11 cellular contexts compared by ENCODE assay signal in the genomic region with DNA sequence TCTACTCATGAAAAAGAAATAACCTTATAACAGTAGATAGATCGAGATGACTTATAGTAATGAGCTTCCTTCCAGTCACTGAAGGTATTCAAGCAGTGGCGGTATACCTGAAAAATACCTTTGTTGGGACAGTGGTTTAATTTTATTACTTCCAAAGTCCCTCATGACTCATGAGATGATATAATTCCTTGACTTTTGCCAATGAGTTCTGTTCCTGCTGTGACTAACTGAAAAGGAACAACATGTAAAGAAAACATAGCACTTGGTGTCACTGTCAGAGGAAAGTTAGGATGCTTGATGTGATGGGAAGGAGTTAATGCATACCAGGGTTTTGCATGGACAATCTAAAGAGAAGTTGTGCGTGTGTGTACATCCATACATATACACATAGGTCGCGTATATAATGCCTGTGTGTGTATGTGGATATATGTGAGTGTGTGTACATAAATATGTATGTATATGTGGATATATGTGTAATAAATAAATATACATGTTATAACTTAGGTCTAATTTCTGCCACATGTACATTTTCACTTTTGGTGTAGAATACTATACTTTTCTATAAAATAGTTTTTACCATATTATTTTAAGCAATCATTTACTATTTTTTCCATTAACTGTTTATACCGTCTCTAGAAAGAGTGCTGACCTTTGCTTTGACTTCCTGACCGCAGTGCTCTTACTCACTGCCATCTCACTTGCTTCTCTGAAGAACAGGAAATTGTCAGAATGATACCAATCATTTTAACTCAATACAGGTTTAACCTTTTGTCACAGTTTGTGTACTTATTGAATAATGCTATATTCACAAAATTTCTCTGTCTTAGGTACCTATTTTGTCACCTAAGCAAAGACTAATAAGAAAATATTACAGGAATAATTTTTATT. TPM values are rescaled to one million over a fixed set of nuclear protein-coding genes. Genes with fewer than 3 reads are reported as not detected.
DNase-seq lines count a peak whose midpoint lies in the region; ATAC-seq and TF ChIP-seq lines count a peak whose summit lies in the region.
"Had no signal": no experiment of that assay in that cellular context is flagged by ENCODE, and none has a peak within 500 bp of the region (broad histone marks: within the 10 kb centered on the region; RNA-seq: fewer than 3 reads in every experiment).

No MANE protein-coding gene starts in this region.

- intact Hi-C loops in CD4-positive, alpha-beta memory T cell (cut with micrococcal nuclease) = no loop called here

- TF ChIP-seq POLR2A in upper lobe of left lung (IDR thresholded peaks at IDR 0.05) = no peak

- TF ChIP-seq CTCF in hepatocyte (IDR thresholded peaks at IDR 0.05; ENCODE audit: poor library complexity) (no peak), upper lobe of left lung (IDR thresholded peaks at IDR 0.05) (no peak)

- H3K4me1 ChIP-seq in CD4-positive, alpha-beta memory T cell (ENCODE audit: insufficient read depth, low read length) = peaks cover 19% of the 10 kb centered on the region
- H3K4me1 ChIP-seq in hepatocyte (ENCODE audit: insufficient read depth) = no peaks in the 10 kb centered on the region
- H3K4me1 ChIP-seq in upper lobe of left lung = no peaks in the 10 kb centered on the region

- no peak overlapping the region for H2AFZ ChIP-seq in hepatocyte

- H3K79me2 ChIP-seq in hepatocyte = no peaks in the 10 kb centered on the region

- ATAC-seq in upper lobe of left lung (ENCODE audit: low FRiP score in 2 of 2) = no peak
- no peak for ATAC-seq in GM19467 (IDR thresholded peaks at IDR 0.05; ENCODE audit: unreplicated experiment)
- ATAC-seq in GM19397 (IDR thresholded peaks at IDR 0.05; ENCODE audit: unreplicated experiment) = no peak

- no peak for TF ChIP-seq EP300 in upper lobe of left lung (IDR thresholded peaks at IDR 0.05)

- no peaks in the 10 kb centered on the region for H3K9me3 Mint-ChIP-seq in CD4-positive, alpha-beta memory T cell
- H3K9me3 Mint-ChIP-seq in activated naive CD8-positive, alpha-beta T cell treated with anti-CD3 and anti-CD28 coated beads for 36 hours = no peaks in the 10 kb centered on the region

- H3K9me3 ChIP-seq in CD4-positive, alpha-beta memory T cell (ENCODE audit: control insufficient read depth in 1 of 2, low read length in 2 of 2) = no peaks in the 10 kb centered on the region
- H3K9me3 ChIP-seq in hepatocyte (ENCODE audit: low read depth) (no peaks in the 10 kb centered on the region), upper lobe of left lung (no peaks in the 10 kb centered on the region)
- H3K9me3 ChIP-seq: SJSA1 had no signal

- DNase-seq in CD4-positive, alpha-beta memory T cell = peak in 3 of 5 donors; percentile 13 to 52 (median 16)
- DNase-seq in LHCN-M2 (ENCODE audit: low read depth) = peak; percentile 33
- no peak for DNase-seq in activated naive CD8-positive, alpha-beta T cell treated with anti-CD3 and anti-CD28 coated beads for 36 hours
- peak; percentile 38 for DNase-seq in hepatocyte (ENCODE audit: low spot score)
- DNase-seq in upper lobe of left lung = no peak
- no peak for DNase-seq in NCI-H187 (lab: John Stamatoyannopoulos, UW)
- DNase-seq: DMS79, NCI-H2171 had no signal

- 79% methylated on average over 7 of the region's 7 CpGs for WGBS in hepatocyte (ENCODE audit: low lambda C conversion rate, missing lambda C conversion rate)
- 72 to 74% methylated on average over 7 of the region's 7 CpGs for WGBS in upper lobe of left lung, 2 donors

- H3K27me3 Mint-ChIP-seq in CD4-positive, alpha-beta memory T cell = no peaks in the 10 kb centered on the region
- no peaks in the 10 kb centered on the region for H3K27me3 Mint-ChIP-seq in activated naive CD8-positive, alpha-beta T cell treated with anti-CD3 and anti-CD28 coated beads for 36 hours

- POLR2A ChIA-PET in CD4-positive, alpha-beta memory T cell (lab: Charles Lee; ENCODE audit: partially characterized antibody) = interaction anchor here (1.6 to 2.4 kb wide), 2 partner anchors 13 to 14 kb away, joined by 10 to 14 read pairs; a partner anchor contains a TSS

- no peak overlapping the region for H3K4me3 ChIP-seq in CD4-positive, alpha-beta memory T cell (ENCODE audit: low read length in 2 of 2)
- no peak overlapping the region for H3K4me3 ChIP-seq in hepatocyte
- no peak overlapping the region for H3K4me3 ChIP-seq in upper lobe of left lung
- H3K4me3 ChIP-seq: SJSA1 had no signal

- H3K4me2 ChIP-seq in hepatocyte = no peak overlapping the region

- H3K9me2 ChIP-seq in hepatocyte (replicated peaks; ENCODE audit: insufficient read depth) = no peaks in the 10 kb centered on the region

- H3K27me3 ChIP-seq in CD4-positive, alpha-beta memory T cell (ENCODE audit: insufficient read depth, low read length) = no peaks in the 10 kb centered on the region
- H3K27me3 ChIP-seq in hepatocyte (no peaks in the 10 kb centered on the region), upper lobe of left lung (no peaks in the 10 kb centered on the region)
- H3K27me3 ChIP-seq: SJSA1 had no signal

- CTCF ChIA-PET in CD4-positive, alpha-beta memory T cell (lab: Charles Lee; ENCODE audit: partially characterized antibody) = interaction anchor here (1.5 kb wide), 1 partner anchor 42 kb away, joined by 4 read pairs; no protein-coding TSS in a partner anchor

- no peaks in the 10 kb centered on the region for H4K20me1 ChIP-seq in hepatocyte (ENCODE audit: insufficient read depth, poor library complexity, severe bottlenecking)

- no peak overlapping the region for H3K27ac ChIP-seq in CD4-positive, alpha-beta memory T cell (ENCODE audit: low read depth, low read length)
- H3K27ac ChIP-seq in hepatocyte (no peak overlapping the region), upper lobe of left lung (no peak overlapping the region)
- H3K27ac ChIP-seq: SJSA1 had no signal

- peak overlapping the region in 4 of 7 donors; percentile 13 to 53 (median 44) for H3K27ac Mint-ChIP-seq in CD4-positive, alpha-beta memory T cell
- peak overlapping the region; percentile 54 for H3K27ac Mint-ChIP-seq in activated naive CD8-positive, alpha-beta T cell treated with anti-CD3 and anti-CD28 coated beads for 36 hours

- peaks cover 18% of the 10 kb centered on the region in 2 donors for H3K36me3 Mint-ChIP-seq in CD4-positive, alpha-beta memory T cell
- peaks cover 24% of the 10 kb centered on the region for H3K36me3 Mint-ChIP-seq in activated naive CD8-positive, alpha-beta T cell treated with anti-CD3 and anti-CD28 coated beads for 36 hours

- H3K4me1 Mint-ChIP-seq in CD4-positive, alpha-beta memory T cell = peaks cover 11 to 31% (median 19%) of the 10 kb centered on the region in 4 donors
- peaks cover 12% of the 10 kb centered on the region for H3K4me1 Mint-ChIP-seq in activated naive CD8-positive, alpha-beta T cell treated with anti-CD3 and anti-CD28 coated beads for 36 hours

- peak overlapping the region in 2 of 8 donors; percentile 11 to 36 for H3K4me3 Mint-ChIP-seq in CD4-positive, alpha-beta memory T cell
- H3K4me3 Mint-ChIP-seq in activated naive CD8-positive, alpha-beta T cell treated with anti-CD3 and anti-CD28 coated beads for 36 hours = no peak overlapping the region

- H3K36me3 ChIP-seq in CD4-positive, alpha-beta memory T cell (ENCODE audit: insufficient read depth, low read length) = peaks cover 7% of the 10 kb centered on the region
- no peaks in the 10 kb centered on the region for H3K36me3 ChIP-seq in hepatocyte (replicated peaks; ENCODE audit: insufficient read depth, low read depth)
- H3K36me3 ChIP-seq in upper lobe of left lung = peaks cover 0 to 24% (median 5%) of the 10 kb centered on the region in 4 donors

RNA-seq across cellular contexts. Expression of a gene that starts 12.6 kb away (rescaled TPM):
- 10 to 100 TPM; 80.4 to 97.4 TPM for total RNA-seq in CD4-positive, alpha-beta memory T cell
- polyA plus RNA-seq in CD4-positive, alpha-beta memory T cell = 10 to 100 TPM; 29.1 to 39.4 TPM
- total RNA-seq in LHCN-M2 (2014; rRNA removed) = 37.8 and 45.8 TPM in 2 replicates
- 35.4 TPM for polyA plus RNA-seq in LHCN-M2 (2012)
- 10 to 100 TPM; 67.9 to 69.5 TPM for total RNA-seq in activated naive CD8-positive, alpha-beta T cell treated with anti-CD3 and anti-CD28 coated beads for 36 hours
- total RNA-seq in hepatocyte = 50.9 and 51.5 TPM in 2 replicates
- polyA plus RNA-seq in hepatocyte = 25.6 and 26.5 TPM in 2 replicates
- total RNA-seq in upper lobe of left lung = 10 to 100 TPM; 24.7 to 82.2 (median 60.1) TPM

RNA-seq across cellular contexts. Expression of a gene that starts 14.9 kb away (rescaled TPM):
- 10 to 100 TPM; 19.1 to 23.7 TPM for total RNA-seq in CD4-positive, alpha-beta memory T cell
- 10 to 100 TPM; 34.1 to 37.4 TPM for polyA plus RNA-seq in CD4-positive, alpha-beta memory T cell
- total RNA-seq in LHCN-M2 (2014; rRNA removed) (26.4 and 31.9 TPM in 2 replicates), hepatocyte (24.9 and 31.6 TPM in 2 replicates), upper lobe of left lung (10 to 100 TPM in 5 of 6 donors, 1 to 10 TPM in 1; 9.4 to 19.5 (median 17.4) TPM)
- 10.0 TPM for polyA plus RNA-seq in LHCN-M2 (2012)
- total RNA-seq in activated naive CD8-positive, alpha-beta T cell treated with anti-CD3 and anti-CD28 coated beads for 36 hours = 10 to 100 TPM; 41.4 to 44.3 TPM
- 33.5 and 36.7 TPM in 2 replicates for polyA plus RNA-seq in hepatocyte

RNA-seq across cellular contexts. Expression of a gene that starts 15.0 kb away (rescaled TPM):
- total RNA-seq in CD4-positive, alpha-beta memory T cell = 1 to 10 TPM; 7.8 to 8.2 TPM
- polyA plus RNA-seq in CD4-positive, alpha-beta memory T cell = 10 to 100 TPM in 1 of 2 donors, 1 to 10 TPM in 1; 5.4 to 10.8 TPM
- total RNA-seq in LHCN-M2 (2014; rRNA removed) (4.4 and 4.5 TPM in 2 replicates), hepatocyte (3.2 and 3.8 TPM in 2 replicates), upper lobe of left lung (1 to 10 TPM; 1.2 to 9.0 (median 2.6) TPM)
- polyA plus RNA-seq in LHCN-M2 (2012) = 1.7 TPM
- 1 to 10 TPM; 5.6 to 6.4 TPM for total RNA-seq in activated naive CD8-positive, alpha-beta T cell treated with anti-CD3 and anti-CD28 coated beads for 36 hours
- polyA plus RNA-seq in hepatocyte = 4.6 and 6.0 TPM in 2 replicates

Comparison
In these comparisons a context has a peak if more than half of its experiments do, and no peak if none do; other contexts are left out.
1. DNase-seq: peak in CD4-positive, alpha-beta memory T cell (3 of 5), LHCN-M2 (single experiment) and hepatocyte (single experiment); none in activated naive CD8-positive, alpha-beta T cell treated with anti-CD3 and anti-CD28 coated beads for 36 hours (single experiment), upper lobe of left lung (0 of 2) and NCI-H187 (0 of 2).